11 cellular contexts compared by ENCODE assay signal in genomic region chr16:88494335-88495154, GRCh38. TPM values are rescaled to one million over a fixed set of nuclear protein-coding genes. Genes with fewer than 3 reads are reported as not detected.
DNase-seq lines count a peak whose midpoint lies in the region; ATAC-seq, FAIRE-seq and TF ChIP-seq lines count a peak whose summit lies in the region.
"Had no signal": no experiment of that assay in that cellular context is flagged by ENCODE, and none has a peak within 500 bp of the region (broad histone marks: within the 10 kb centered on the region; RNA-seq: fewer than 3 reads in every experiment).

No MANE protein-coding gene starts in this region.

- peak overlapping the region; percentile 53; the same call in 1 of the 2 replicates for H2AFZ ChIP-seq in K562 (ENCODE audit: low read depth, low read length)

- peaks cover 61% of the 10 kb centered on the region for H3K4me1 ChIP-seq in Caco-2
- peaks cover 82 to 99% of the 10 kb centered on the region in 2 experiments for H3K4me1 ChIP-seq in K562 (replicated peaks in 1 of 2; ENCODE audit: control insufficient read depth in 2 of 2, insufficient read depth in 2 of 2, low read length in 2 of 2)
- no peaks in the 10 kb centered on the region for H3K4me1 ChIP-seq in suprapubic skin

- peaks cover 4% of the 10 kb centered on the region for H4K20me1 ChIP-seq in K562 (replicated peaks; ENCODE audit: control insufficient read depth, insufficient read depth, low read length)

- H3K4me3 Mint-ChIP-seq in Caco-2 (ENCODE audit: unreplicated experiment) (no peak overlapping the region), progenitor cell of endocrine pancreas (ENCODE audit: low read depth) (no peak overlapping the region)

- ATAC-seq in K562: peak; percentile 63
- no peak for ATAC-seq in GM21529 (IDR thresholded peaks at IDR 0.05; ENCODE audit: unreplicated experiment)
- ATAC-seq: Panc1 had no signal

- H3K9me1 ChIP-seq in K562 (ENCODE audit: control insufficient read depth, insufficient read depth, low read length): no peaks in the 10 kb centered on the region

- H3K27me3 ChIP-seq in Caco-2 (replicated peaks; ENCODE audit: control insufficient read depth, insufficient read depth, low read length) (no peaks in the 10 kb centered on the region), H7 (ENCODE audit: control insufficient read depth, insufficient read depth, low read length) (no peaks in the 10 kb centered on the region), K562 (ENCODE audit: control insufficient read depth in 2 of 2, insufficient read depth in 2 of 2, low read length in 2 of 2) (no peaks in the 10 kb centered on the region), suprapubic skin (no peaks in the 10 kb centered on the region)

- in situ Hi-C loops in K562 (cut with MboI): no loop called here
- in situ Hi-C loops in GM13977 (cut with MboI; ENCODE audit: low pct_unique_long_range_greater_than_20kb, low sequenced_read_pairs, unreplicated experiment): no loop called here

- H3K36me3 ChIP-seq in Caco-2 (ENCODE audit: control insufficient read depth, insufficient read depth, low read length) (no peaks in the 10 kb centered on the region; the same call in 1 of the 2 replicates), H7 (replicated peaks; ENCODE audit: control insufficient read depth, insufficient read depth, low read length) (no peaks in the 10 kb centered on the region), K562 (ENCODE audit: control insufficient read depth, insufficient read depth, low read length) (peaks cover 51% of the 10 kb centered on the region), suprapubic skin (no peaks in the 10 kb centered on the region)

- TF ChIP-seq POLR2A in K562 (conservative IDR thresholded peaks at IDR 0.05): peak; percentile 66; the same call in 1 of the 2 replicates
- TF ChIP-seq POLR2A in suprapubic skin (IDR thresholded peaks at IDR 0.05): no peak

- H3K36me3 Mint-ChIP-seq in Caco-2 (ENCODE audit: insufficient read depth, unreplicated experiment) (peaks cover 36% of the 10 kb centered on the region), progenitor cell of endocrine pancreas (ENCODE audit: insufficient read depth) (peaks cover 7% of the 10 kb centered on the region)

- TF ChIP-seq RAD21 in K562 (CRISPR knock-in tag; conservative IDR thresholded peaks at IDR 0.05 in 1 of 2, IDR thresholded peaks at IDR 0.05 in 1 of 2): peak in 1 of 2 experiments; percentile 49; a peak in 2 of 4 replicates

- no peaks in the 10 kb centered on the region for H3K9me3 Mint-ChIP-seq in Caco-2 (ENCODE audit: unreplicated experiment)
- no peaks in the 10 kb centered on the region for H3K9me3 Mint-ChIP-seq in progenitor cell of endocrine pancreas (ENCODE audit: low read depth)

- H3K27me3 Mint-ChIP-seq in Caco-2 (ENCODE audit: insufficient read depth, unreplicated experiment): no peaks in the 10 kb centered on the region
- H3K27me3 Mint-ChIP-seq in progenitor cell of endocrine pancreas: no peaks in the 10 kb centered on the region

- DNase-seq in Caco-2: no peak
- DNase-seq in H7: peak; percentile 85
- DNase-seq in K562 (ENCODE audit: extremely low read depth in 1 of 4, low spot score in 3 of 4): peak; percentile 78 to 89 (median 85)
- no peak for DNase-seq in progenitor cell of endocrine pancreas (ENCODE audit: low spot score, unreplicated experiment)
- no peak for DNase-seq in GM13977 (ENCODE audit: low spot score)
- DNase-seq in suprapubic skin (ENCODE audit: low spot score in 2 of 2): no peak
- DNase-seq: KBM-7, NCI-H1436, NCI-H2029 treated with DMSO at 0.1 percent for 48 hours had no signal

- H3K4me2 ChIP-seq in K562 (ENCODE audit: insufficient read depth, low read length): peak overlapping the region; percentile 60

- H3K27ac Mint-ChIP-seq in Caco-2 (ENCODE audit: unreplicated experiment) (peak overlapping the region; percentile 57), progenitor cell of endocrine pancreas (peak overlapping the region; percentile 45)

- POLR2A ChIA-PET in Caco-2 (lab: Charles Lee): no interaction called here
- POLR2A ChIA-PET in K562 (lab: Yijun Ruan, JAX): interaction anchor here (0.5 to 2.5 kb wide), 8 partner anchors 15 to 930 kb away, joined by 3 to 8 read pairs (median 4); no protein-coding TSS in a partner anchor

- H3K4me1 Mint-ChIP-seq in Caco-2 (ENCODE audit: low read depth, unreplicated experiment) (peaks cover 19% of the 10 kb centered on the region), progenitor cell of endocrine pancreas (ENCODE audit: low read depth) (peaks cover 22% of the 10 kb centered on the region)

- H3K9me3 ChIP-seq in Caco-2 (no peaks in the 10 kb centered on the region), K562 (replicated peaks; ENCODE audit: control insufficient read depth, insufficient read depth, low read depth, low read length) (no peaks in the 10 kb centered on the region), suprapubic skin (no peaks in the 10 kb centered on the region)

- peak overlapping the region; percentile 73 for H3K27ac ChIP-seq in K562 (ENCODE audit: extremely low read depth, low read depth, low read length)
- no peak overlapping the region for H3K27ac ChIP-seq in suprapubic skin

- intact Hi-C loops in Caco-2 (cut with micrococcal nuclease; ENCODE audit: unreplicated experiment): loop anchor here (5.0 kb wide), 1 partner anchor 363 kb away; the partner anchor contains the start of genes GALNS and TRAPPC2L
- intact Hi-C loops in K562 (cut with micrococcal nuclease): no loop called here

- FAIRE-seq in K562 (lab: Jason Lieb, UNC): peak; percentile 96

- TF ChIP-seq EP300 in K562 (IDR thresholded peaks at IDR 0.05; ENCODE audit: low read length) (peak; percentile 9; the same call in 1 of the 2 replicates), suprapubic skin (IDR thresholded peaks at IDR 0.05) (no peak)

- BruUV-seq in Caco-2 (replicated peaks; lab: Mats Ljungman, UMichigan) (no TSS peak), K562 (replicated peaks; lab: Mats Ljungman, UMichigan) (no TSS peak)

- CTCF ChIA-PET in Caco-2 (lab: Charles Lee): no interaction called here
- CTCF ChIA-PET in K562 (lab: Yijun Ruan, JAX; ENCODE audit: low intra/inter-chr PET ratio): no interaction called here

- H3K4me3 ChIP-seq in Caco-2 (ENCODE audit: low read depth, low read length) (no peak overlapping the region), H7 (ENCODE audit: insufficient read depth, low read depth, low read length) (no peak overlapping the region), K562 (peak overlapping the region; percentile 37; the same call in 1 of the 2 replicates), suprapubic skin (no peak overlapping the region)

- TF ChIP-seq CTCF in Caco-2 (IDR thresholded peaks at IDR 0.05; ENCODE audit: insufficient read depth in 1 of 2, low read depth in 1 of 2, low read length in 1 of 2, severe bottlenecking in 1 of 2, unreplicated experiment in 1 of 2) (peak in 1 of 2 experiments; percentile 6), K562 (IDR thresholded peaks at IDR 0.05 in 2 of 3, conservative IDR thresholded peaks at IDR 0.05 in 1 of 3; ENCODE audit: insufficient read depth in 2 of 3, low read depth in 1 of 3, low read length in 3 of 3) (peak; percentile 45 to 71 (median 56)), progenitor cell of endocrine pancreas (IDR thresholded peaks at IDR 0.05; ENCODE audit: unreplicated experiment) (no peak), GM13977 (IDR thresholded peaks at IDR 0.05; ENCODE audit: extremely low read depth, insufficient read depth, missing control alignments) (no peak), suprapubic skin (IDR thresholded peaks at IDR 0.05) (no peak)

- peaks cover 54% of the 10 kb centered on the region for H3K79me2 ChIP-seq in K562 (ENCODE audit: control insufficient read depth, insufficient read depth, low read length)

- WGBS in K562 (ENCODE audit: insufficient coverage, low coverage, missing lambda C conversion rate): 11% methylated on average over 38 of the region's 43 CpGs
- WGBS in suprapubic skin: 87% methylated on average over 22 of the region's 43 CpGs

- H3K9ac ChIP-seq in K562 (ENCODE audit: insufficient read depth in 1 of 2, low read depth in 2 of 2, low read length in 2 of 2): peak overlapping the region; percentile 56 to 88

RNA-seq across cellular contexts. Expression of gene ZFPM1, which starts 41.5 kb away (rescaled TPM):
- total RNA-seq in Caco-2 (2022) (24.1 and 25.9 TPM in 2 replicates), K562 (2014; rRNA removed) (4.5 and 8.7 TPM in 2 replicates), K562 (2014; rRNA removed; fragmentation: Illumina TruSeq; extraction: Trizol) (0.26 and 0.47 TPM in 2 replicates), K562 (2015; rRNA removed; fragmentation: Illumina TruSeq; extraction: Trizol) (3.2 and 4.5 TPM in 2 replicates), K562 (2021) (32.7 and 35.9 TPM in 2 replicates), progenitor cell of endocrine pancreas (88.5 and 90.6 TPM in 2 replicates), suprapubic skin (1 to 10 TPM; 4.2 to 9.3 (median 5.1) TPM)
- 1.1 and 1.7 TPM in 2 replicates for total RNA-seq in H7 (2014; rRNA removed; shearing (Covaris generic))
- total RNA-seq in K562 (2011; cell fraction: chromatin; rRNA removed; ENCODE audit: low replicate concordance): 14.4 and 38.8 TPM in 2 replicates
- total RNA-seq in K562 (2011; cell fraction: nucleolus; rRNA removed): 25.3 and 27.9 TPM in 2 replicates
- 16.8 and 18.9 TPM in 2 replicates for total RNA-seq in K562 (2011; cell fraction: nucleoplasm; rRNA removed)
- polyA plus RNA-seq in K562 (2011; rRNA removed) (0.88 and 1.4 TPM in 2 replicates), K562 (2014; fragmentation: Illumina TruSeq; extraction: Trizol) (1.2 and 5.1 TPM in 2 replicates), K562 (2014; fragmentation: Nextera tagmentation; extraction: Ambion mirVana) (under 1 TPM; 0.03 to 0.11 TPM), K562 (2014; rRNA removed) (4.7 and 5.5 TPM in 2 replicates)
- polyA plus RNA-seq in K562 (2011; cell fraction: cytosol; rRNA removed): 0.81 and 4.8 TPM in 2 replicates
- 3.4 and 13.6 TPM in 2 replicates for polyA plus RNA-seq in K562 (2011; cell fraction: nucleus; rRNA removed)
- polyA plus RNA-seq in K562 (2012): 7.9 and 12.2 TPM in 2 replicates
- 0.30 and 1.1 TPM in 2 replicates for polyA minus RNA-seq in K562 (2011; rRNA and poly(A)+ RNA removed)
- polyA minus RNA-seq in K562 (2011; cell fraction: cytosol; rRNA and poly(A)+ RNA removed): 12.3 and 14.7 TPM in 2 replicates
- 7.7 and 10.1 TPM in 2 replicates for polyA minus RNA-seq in K562 (2011; cell fraction: nucleus; rRNA and poly(A)+ RNA removed)

Comparison
In these comparisons a context has a peak if more than half of its experiments do, and no peak if none do; other contexts are left out.
1. DNase-seq: peak in H7 (single experiment) and K562 (4 of 4); none in Caco-2 (0 of 2), progenitor cell of endocrine pancreas (single experiment), GM13977 (single experiment) and suprapubic skin (0 of 2).
2. CTCF ChIP-seq: peak in K562 (3 of 3); none in progenitor cell of endocrine pancreas (single experiment), GM13977 (single experiment) and suprapubic skin (0 of 2).